ENCODE assay signal across 28 cellular contexts in the genomic region with DNA sequence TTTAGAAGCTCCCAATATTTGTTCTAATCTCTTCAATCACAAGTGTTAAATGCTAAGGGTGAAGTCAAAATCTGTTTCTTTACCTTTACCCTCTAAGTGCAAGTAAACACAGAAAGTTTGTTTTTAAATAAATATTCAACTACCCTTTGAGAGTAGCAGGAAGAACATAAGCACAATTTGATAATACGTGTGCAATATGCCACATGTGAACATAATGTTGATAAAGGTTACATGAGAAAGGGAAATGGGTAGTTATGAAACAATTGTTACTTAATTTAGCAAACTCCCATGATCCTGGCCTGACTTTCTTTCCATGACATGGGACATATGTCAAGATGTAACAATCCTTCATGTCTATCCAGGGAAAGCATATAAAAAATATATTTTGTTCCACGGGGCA.
"Had no signal": no experiment of that assay in that cellular context is flagged by ENCODE, and none has a peak within 500 bp of the region (broad histone marks: within the 10 kb centered on the region; RNA-seq: fewer than 3 reads in every experiment).

No MANE protein-coding gene starts in this region.

- H3K27me3 ChIP-seq: esophagus muscularis mucosa, heart right ventricle, ovary, tibial nerve, upper lobe of left lung had no signal

- ATAC-seq: heart right ventricle; left cardiac atrium; lower lobe of right lung; natural killer cell; psoas muscle; right cardiac atrium; stimulated activated naive B cell treated with anti-CD40 and anti-IgM and Interleukin-4, amounts not matched to agents 10 μg/mL and 1 μg/mL and 100 μg/mL, for 72 hours had no signal

- DNase-seq: dermis blood vessel endothelial cell; effector memory CD4-positive, alpha-beta T cell; foreskin melanocyte; glutamatergic neuron; heart right ventricle; hippocampal formation; left cardiac atrium; left ventricle myocardium inferior; lower lobe of right lung; natural killer cell; occipital lobe; ovary; posterior cingulate gyrus; psoas muscle; right cardiac atrium; small intestine; stimulated activated CD4-positive, alpha-beta T cell treated with anti-CD3 and anti-CD28 coated beads, Interleukin-15, amount 100 ng/mL, for 24 hours; stimulated activated CD4-positive, alpha-beta T cell treated with anti-CD3 and anti-CD28 coated beads, Interleukin-2, amount 100 ng/mL, for 48 hours; stimulated activated naive B cell treated with anti-CD40 and anti-IgM and Interleukin-4, amounts not matched to agents 10 μg/mL and 1 μg/mL and 100 μg/mL, for 72 hours; upper lobe of left lung had no signal

- H3K9me3 Mint-ChIP-seq: stimulated activated naive B cell treated with anti-CD40 and anti-IgM and Interleukin-4, amounts not matched to agents 10 μg/mL and 1 μg/mL and 100 μg/mL, for 72 hours; stimulated activated naive CD8-positive, alpha-beta T cell treated with anti-CD3 and anti-CD28 coated beads, Interleukin-15, Interleukin-2, amounts not matched to agents 100 ng/mL and 50 ng/mL, for 24 hours had no signal

- H3K4me3 ChIP-seq: coronary artery, esophagus muscularis mucosa, heart right ventricle, left ventricle myocardium inferior, lower lobe of right lung, ovary, psoas muscle, thoracic aorta, tibial nerve, upper lobe of left lung had no signal

- H3K4me3 Mint-ChIP-seq: natural killer cell; stimulated activated naive B cell treated with anti-CD40 and anti-IgM and Interleukin-4, amounts not matched to agents 10 μg/mL and 1 μg/mL and 100 μg/mL, for 72 hours; stimulated activated naive CD8-positive, alpha-beta T cell treated with anti-CD3 and anti-CD28 coated beads, Interleukin-15, Interleukin-2, amounts not matched to agents 100 ng/mL and 50 ng/mL, for 24 hours had no signal

- H3K36me3 Mint-ChIP-seq: natural killer cell had no signal

- H3K9me3 ChIP-seq: esophagus muscularis mucosa, heart right ventricle, left ventricle myocardium inferior, lower lobe of right lung, ovary, psoas muscle, thoracic aorta, tibial nerve, upper lobe of left lung had no signal

- FAIRE-seq: endothelial cell of umbilical vein, islet of Langerhans, small intestine, urothelium cell line had no signal

- H3K27ac ChIP-seq: coronary artery, esophagus muscularis mucosa, heart right ventricle, left ventricle myocardium inferior, lower lobe of right lung, ovary, psoas muscle, thoracic aorta, tibial nerve, upper lobe of left lung had no signal

- H3K36me3 ChIP-seq: esophagus muscularis mucosa, heart right ventricle, left ventricle myocardium inferior, lower lobe of right lung, ovary, thoracic aorta, tibial nerve, upper lobe of left lung had no signal

- H3K27ac Mint-ChIP-seq: natural killer cell; stimulated activated naive B cell treated with anti-CD40 and anti-IgM and Interleukin-4, amounts not matched to agents 10 μg/mL and 1 μg/mL and 100 μg/mL, for 72 hours; stimulated activated naive CD8-positive, alpha-beta T cell treated with anti-CD3 and anti-CD28 coated beads, Interleukin-15, Interleukin-2, amounts not matched to agents 100 ng/mL and 50 ng/mL, for 24 hours had no signal

- H3K27me3 Mint-ChIP-seq: stimulated activated naive B cell treated with anti-CD40 and anti-IgM and Interleukin-4, amounts not matched to agents 10 μg/mL and 1 μg/mL and 100 μg/mL, for 72 hours had no signal
